ENCODE assay signal across 8 cellular contexts in genomic region chr17:79838541-79839274, GRCh38. TPM values are rescaled to one million over a fixed set of nuclear protein-coding genes. Genes with fewer than 3 reads are reported as not detected.
DNase-seq lines count a peak whose midpoint lies in the region; ATAC-seq, FAIRE-seq and TF ChIP-seq lines count a peak whose summit lies in the region.

No MANE protein-coding gene starts in this region.

- H3K9me1 ChIP-seq in K562 (ENCODE audit: control insufficient read depth, insufficient read depth, low read length) = peaks cover 4% of the 10 kb centered on the region

- TF ChIP-seq EP300 in K562 (IDR thresholded peaks at IDR 0.05; ENCODE audit: low read length) = no peak

- POLR2A ChIA-PET in K562 (lab: Yijun Ruan, JAX) = interaction anchor here (0.6 to 17.8 kb wide), 23 partner anchors 8 to 745 kb away, joined by 3 to 386 read pairs (median 3); partner anchors contain the start of gene CBX8

- H3K79me2 ChIP-seq in K562 (ENCODE audit: control insufficient read depth, insufficient read depth, low read length) = peaks cover 48% of the 10 kb centered on the region

- no peaks in the 10 kb centered on the region for H3K9me3 Mint-ChIP-seq in T-helper 1 cell treated with Interleukin-12 subunit alpha and Interleukin-12 subunit beta and Interleukin-4 antibody, amounts not matched to agents 30 μg/mL and 1 μg/mL, for 36 hours

- H3K27ac ChIP-seq in K562 (ENCODE audit: extremely low read depth, low read depth, low read length) = peak overlapping the region; percentile 71
- no peak overlapping the region for H3K27ac ChIP-seq in iPS-18a (ENCODE audit: low read length)
- peak overlapping the region; percentile 73 to 85 (median 82) for H3K27ac ChIP-seq in gastrocnemius medialis

- peak overlapping the region; percentile 68 to 95 for H3K9ac ChIP-seq in K562 (ENCODE audit: insufficient read depth in 1 of 2, low read depth in 2 of 2, low read length in 2 of 2)
- peak overlapping the region; percentile 44 for H3K9ac ChIP-seq in iPS-18a (ENCODE audit: low read length)

- H3K4me2 ChIP-seq in K562 (ENCODE audit: insufficient read depth, low read length) = peak overlapping the region; percentile 88

- H3K36me3 ChIP-seq in K562 (ENCODE audit: control insufficient read depth, insufficient read depth, low read length) (peaks cover 37% of the 10 kb centered on the region; the same call in 1 of the 3 replicates), iPS-18a (ENCODE audit: control insufficient read depth, low read depth, low read length) (no peaks in the 10 kb centered on the region), gastrocnemius medialis (no peaks in the 10 kb centered on the region)

- ATAC-seq in GM21390 (IDR thresholded peaks at IDR 0.05; ENCODE audit: unreplicated experiment) (peak; percentile 2), K562 (no peak), gastrocnemius medialis (peak; percentile 37 to 43), GM18873 (IDR thresholded peaks at IDR 0.05; ENCODE audit: low FRiP score, unreplicated experiment) (no peak)

- CTCF ChIA-PET in K562 (lab: Yijun Ruan, JAX; ENCODE audit: low intra/inter-chr PET ratio) = interaction anchor here (0.7 to 2.3 kb wide), 3 partner anchors 77 to 93 kb away, joined by 3 to 14 read pairs (median 4); no protein-coding TSS in a partner anchor

- no peak overlapping the region for H2AFZ ChIP-seq in K562 (ENCODE audit: low read depth, low read length)

- peaks cover 24% of the 10 kb centered on the region for H3K4me1 Mint-ChIP-seq in T-helper 1 cell treated with Interleukin-12 subunit alpha and Interleukin-12 subunit beta and Interleukin-4 antibody, amounts not matched to agents 30 μg/mL and 1 μg/mL, for 36 hours (ENCODE audit: low read depth)

- TF ChIP-seq POLR2A in K562 (conservative IDR thresholded peaks at IDR 0.05) (no peak), gastrocnemius medialis (IDR thresholded peaks at IDR 0.05) (no peak)

- BruUV-seq in K562 (replicated peaks; lab: Mats Ljungman, UMichigan) = no TSS peak

- H3K36me3 Mint-ChIP-seq in T-helper 1 cell treated with Interleukin-12 subunit alpha and Interleukin-12 subunit beta and Interleukin-4 antibody, amounts not matched to agents 30 μg/mL and 1 μg/mL, for 36 hours (ENCODE audit: low read depth) = peaks cover 8% of the 10 kb centered on the region

- no peak for TF ChIP-seq RAD21 in K562 (CRISPR knock-in tag; conservative IDR thresholded peaks at IDR 0.05 in 1 of 2, IDR thresholded peaks at IDR 0.05 in 1 of 2)

- H3K27ac Mint-ChIP-seq in T-helper 1 cell treated with Interleukin-12 subunit alpha and Interleukin-12 subunit beta and Interleukin-4 antibody, amounts not matched to agents 30 μg/mL and 1 μg/mL, for 36 hours = peak overlapping the region; percentile 95

- peak overlapping the region; percentile 92 for H3K4me3 Mint-ChIP-seq in T-helper 1 cell treated with Interleukin-12 subunit alpha and Interleukin-12 subunit beta and Interleukin-4 antibody, amounts not matched to agents 30 μg/mL and 1 μg/mL, for 36 hours

- no peak for TF ChIP-seq CTCF in K562 (IDR thresholded peaks at IDR 0.05 in 2 of 3, conservative IDR thresholded peaks at IDR 0.05 in 1 of 3; ENCODE audit: insufficient read depth in 2 of 3, low read depth in 1 of 3, low read length in 3 of 3)
- TF ChIP-seq CTCF in gastrocnemius medialis (IDR thresholded peaks at IDR 0.05 in 4 of 5, conservative IDR thresholded peaks at IDR 0.05 in 1 of 5) = no peak

- peaks cover 34 to 85% of the 10 kb centered on the region in 2 experiments for H3K4me1 ChIP-seq in K562 (replicated peaks in 1 of 2; ENCODE audit: control insufficient read depth in 2 of 2, insufficient read depth in 2 of 2, low read length in 2 of 2)
- peaks cover 32% of the 10 kb centered on the region for H3K4me1 ChIP-seq in iPS-18a (ENCODE audit: control insufficient read depth, low read depth, low read length)
- H3K4me1 ChIP-seq in gastrocnemius medialis = peaks cover 40 to 49% of the 10 kb centered on the region in 2 donors

- intact Hi-C loops in K562 (cut with micrococcal nuclease) (loop anchor here (2.0 to 10.0 kb wide), 3 partner anchors 41 to 94 kb away; partner anchors contain the start of gene CBX8), gastrocnemius medialis (cut with DNase I; ENCODE audit: low total_unique reads) (loop anchor here (1.0 kb wide), 1 partner anchor 41 kb away; the partner anchor contains the start of gene CBX8)

- H3K27me3 ChIP-seq in K562 (ENCODE audit: control insufficient read depth in 2 of 2, insufficient read depth in 2 of 2, low read length in 2 of 2) (no peaks in the 10 kb centered on the region), iPS-18a (ENCODE audit: control insufficient read depth, insufficient read depth, low read length) (peaks cover 90% of the 10 kb centered on the region), gastrocnemius medialis (peaks cover 37 to 41% (median 40%) of the 10 kb centered on the region in 3 donors)

- peaks cover 29% of the 10 kb centered on the region for H3K27me3 Mint-ChIP-seq in T-helper 1 cell treated with Interleukin-12 subunit alpha and Interleukin-12 subunit beta and Interleukin-4 antibody, amounts not matched to agents 30 μg/mL and 1 μg/mL, for 36 hours (ENCODE audit: low read depth)

- FAIRE-seq in K562 (lab: Jason Lieb, UNC) = no peak

- in situ Hi-C loops in Caki2 (cut with HindIII; ENCODE audit: low pct_unique_long_range_greater_than_20kb, low sequenced_read_pairs) (no loop called here), K562 (cut with MboI) (loop anchor here (5.0 kb wide), 1 partner anchor 36 kb away; no protein-coding TSS in a partner anchor), gastrocnemius medialis (cut with MboI; ENCODE audit: low sequenced_read_pairs in 4 of 4) (no loop called here)

- H4K20me1 ChIP-seq in K562 (replicated peaks; ENCODE audit: control insufficient read depth, insufficient read depth, low read length) = peaks cover 21% of the 10 kb centered on the region

- peak overlapping the region; percentile 86 for H3K4me3 ChIP-seq in Jurkat, Clone E6-1 (ENCODE audit: low read length)
- H3K4me3 ChIP-seq in K562 = peak overlapping the region; percentile 74
- peak overlapping the region; percentile 68 for H3K4me3 ChIP-seq in iPS-18a (ENCODE audit: low read length)
- peak overlapping the region; percentile 67 to 73 (median 72) for H3K4me3 ChIP-seq in gastrocnemius medialis

- WGBS in K562 (ENCODE audit: insufficient coverage, low coverage, missing lambda C conversion rate) = under 1% methylated on average over 25 of the region's 67 CpGs

- H3K9me3 ChIP-seq in K562 (replicated peaks; ENCODE audit: control insufficient read depth, insufficient read depth, low read depth, low read length) (no peaks in the 10 kb centered on the region), iPS-18a (ENCODE audit: control insufficient read depth, low read depth, low read length) (no peaks in the 10 kb centered on the region), gastrocnemius medialis (no peaks in the 10 kb centered on the region)

- DNase-seq in Caki2 (ENCODE audit: low read depth) (peak; percentile 75), K562 (ENCODE audit: extremely low read depth in 1 of 4, low spot score in 3 of 4) (peak; percentile 63 to 71 (median 70)), gastrocnemius medialis (no peak)
- peak; percentile 38 for DNase-seq in Jurkat, Clone E6-1 (ENCODE audit: low read depth, low spot score)

RNA-seq across cellular contexts. Expression of gene CBX4, which starts 0.5 kb away (rescaled TPM):
- total RNA-seq in Caki2 (2014; rRNA removed; shearing (Covaris generic); ENCODE audit: low replicate concordance) = 15.0 and 21.6 TPM in 2 replicates
- polyA plus RNA-seq in Jurkat, Clone E6-1 (2012; ENCODE audit: insufficient read depth, insufficient read length) = 28.7 TPM
- 13.6 and 28.0 TPM in 2 replicates for total RNA-seq in K562 (2011; cell fraction: chromatin; rRNA removed; ENCODE audit: low replicate concordance)
- total RNA-seq in K562 (2011; cell fraction: nucleolus; rRNA removed) = 26.3 and 29.6 TPM in 2 replicates
- total RNA-seq in K562 (2011; cell fraction: nucleoplasm; rRNA removed) = 11.0 and 15.7 TPM in 2 replicates
- total RNA-seq in K562 (2014; rRNA removed) (42.3 and 42.4 TPM in 2 replicates), K562 (2014; rRNA removed; fragmentation: Illumina TruSeq; extraction: Trizol) (4.4 and 4.7 TPM in 2 replicates), K562 (2015; rRNA removed; fragmentation: Illumina TruSeq; extraction: Trizol) (13.5 and 14.7 TPM in 2 replicates), K562 (2021) (48.5 and 50.5 TPM in 2 replicates), gastrocnemius medialis (1 to 10 TPM; 3.0 to 9.0 (median 5.3) TPM)
- polyA plus RNA-seq in K562 (2011; rRNA removed) (7.8 and 13.5 TPM in 2 replicates), K562 (2014; fragmentation: Illumina TruSeq; extraction: Trizol) (10.0 and 16.4 TPM in 2 replicates), K562 (2014; fragmentation: Nextera tagmentation; extraction: Ambion mirVana) (1 to 10 TPM in 1 of 2 experiments, under 1 TPM in 1; 0.98 to 1.1 TPM), K562 (2014; rRNA removed) (34.8 and 40.7 TPM in 2 replicates)
- 12.6 and 29.1 TPM in 2 replicates for polyA plus RNA-seq in K562 (2011; cell fraction: cytosol; rRNA removed)
- polyA plus RNA-seq in K562 (2011; cell fraction: nucleus; rRNA removed) = 23.9 and 38.8 TPM in 2 replicates
- 22.9 and 60.2 TPM in 2 replicates for polyA plus RNA-seq in K562 (2012)
- 7.2 and 7.6 TPM in 2 replicates for polyA minus RNA-seq in K562 (2011; rRNA and poly(A)+ RNA removed)
- 18.7 and 24.1 TPM in 2 replicates for polyA minus RNA-seq in K562 (2011; cell fraction: cytosol; rRNA and poly(A)+ RNA removed)
- 12.4 and 16.4 TPM in 2 replicates for polyA minus RNA-seq in K562 (2011; cell fraction: nucleus; rRNA and poly(A)+ RNA removed)

RNA-seq across cellular contexts. Expression of gene CBX8, which starts 41.8 kb away (rescaled TPM):
- 19.8 and 22.8 TPM in 2 replicates for total RNA-seq in Caki2 (2014; rRNA removed; shearing (Covaris generic); ENCODE audit: low replicate concordance)
- polyA plus RNA-seq in Jurkat, Clone E6-1 (2012; ENCODE audit: insufficient read depth, insufficient read length) = 17.0 TPM
- total RNA-seq in K562 (2011; cell fraction: chromatin; rRNA removed; ENCODE audit: low replicate concordance) = 2.1 and 2.7 TPM in 2 replicates
- 2.3 and 2.9 TPM in 2 replicates for total RNA-seq in K562 (2011; cell fraction: nucleolus; rRNA removed)
- 2.0 and 2.7 TPM in 2 replicates for total RNA-seq in K562 (2011; cell fraction: nucleoplasm; rRNA removed)
- total RNA-seq in K562 (2014; rRNA removed) (4.9 and 7.1 TPM in 2 replicates), K562 (2014; rRNA removed; fragmentation: Illumina TruSeq; extraction: Trizol) (1.8 and 1.9 TPM in 2 replicates), K562 (2015; rRNA removed; fragmentation: Illumina TruSeq; extraction: Trizol) (6.6 and 6.7 TPM in 2 replicates), K562 (2021) (11.9 and 12.0 TPM in 2 replicates), gastrocnemius medialis (under 1 TPM in 3 of 4 donors, not detected in 1; 0.18 to 0.94 (median 0.49) TPM)
- polyA plus RNA-seq in K562 (2011; rRNA removed) (0.52 and 0.72 TPM in 2 replicates), K562 (2014; fragmentation: Illumina TruSeq; extraction: Trizol) (2.6 and 3.4 TPM in 2 replicates), K562 (2014; fragmentation: Nextera tagmentation; extraction: Ambion mirVana) (under 1 TPM; 0.08 to 0.21 TPM), K562 (2014; rRNA removed) (4.7 and 6.7 TPM in 2 replicates)
- 0.80 and 1.1 TPM in 2 replicates for polyA plus RNA-seq in K562 (2011; cell fraction: cytosol; rRNA removed)
- 2.4 and 2.6 TPM in 2 replicates for polyA plus RNA-seq in K562 (2011; cell fraction: nucleus; rRNA removed)
- polyA plus RNA-seq in K562 (2012) = 5.7 and 8.8 TPM in 2 replicates
- polyA minus RNA-seq in K562 (2011; rRNA and poly(A)+ RNA removed) = 0.45 and 0.56 TPM in 2 replicates
- polyA minus RNA-seq in K562 (2011; cell fraction: cytosol; rRNA and poly(A)+ RNA removed) = 0.86 and 2.7 TPM in 2 replicates
- 0.67 and 2.1 TPM in 2 replicates for polyA minus RNA-seq in K562 (2011; cell fraction: nucleus; rRNA and poly(A)+ RNA removed)

Comparison
In these comparisons a context has a peak if more than half of its experiments do, and no peak if none do; other contexts are left out.
1. DNase-seq: peak in Caki2 (single experiment), Jurkat, Clone E6-1 (single experiment) and K562 (4 of 4); none in gastrocnemius medialis (0 of 2).
2. ATAC-seq: peak in GM21390 (single experiment) and gastrocnemius medialis (2 of 2); none in K562 (single experiment) and GM18873 (single experiment).
3. Peak in every context shown above with its lines, with median percentiles within 50 percentile points of each other: H3K4me3 ChIP-seq.